21 cellular contexts compared by ENCODE assay signal in the genomic region with DNA sequence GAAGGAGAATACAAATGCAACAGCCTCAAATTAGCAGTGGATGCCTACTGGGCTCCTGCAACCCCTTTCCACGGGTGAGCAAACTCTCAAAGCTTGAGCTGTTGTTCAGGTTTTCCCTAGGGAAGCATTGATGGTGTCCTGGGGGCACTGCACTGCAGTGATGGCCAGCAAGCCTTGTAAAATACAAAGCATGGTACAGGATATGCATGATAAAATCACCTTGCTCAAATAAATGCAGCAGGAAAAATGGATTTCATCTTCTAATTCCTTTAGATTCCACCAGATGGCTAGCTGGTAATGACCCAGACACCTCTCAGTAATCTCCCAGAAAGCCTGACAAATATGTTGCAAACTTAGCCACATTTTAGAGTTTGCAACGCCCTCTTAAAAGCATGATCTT.
"Had no signal": no experiment of that assay in that cellular context is flagged by ENCODE, and none has a peak within 500 bp of the region (broad histone marks: within the 10 kb centered on the region; RNA-seq: fewer than 3 reads in every experiment).

No MANE protein-coding gene starts in this region.

- H3K27ac Mint-ChIP-seq: activated naive CD4-positive, alpha-beta T cell treated with anti-CD3 and anti-CD28 coated beads, Interleukin-2, amount 50 U/mL, for 72 hours; activated T-cell treated with anti-CD3 and anti-CD28 coated beads, Interleukin-2, amount 50 U/mL, for 72 hours; mesothelial cell of epicardium; natural killer cell treated with Interleukin-12 subunit alpha and Interleukin-12 subunit beta and Interleukin-15 and Interleukin-18, amount 100 ng/mL, for 72 hours had no signal

- ATAC-seq: activated naive CD4-positive, alpha-beta T cell treated with anti-CD3 and anti-CD28 coated beads, Interleukin-2, amount 50 U/mL, for 72 hours; activated T-cell treated with anti-CD3 and anti-CD28 coated beads, Interleukin-2, amount 50 U/mL, for 72 hours; left colon; lower lobe of right lung; natural killer cell treated with Interleukin-12 subunit alpha and Interleukin-12 subunit beta and Interleukin-15 and Interleukin-18, amount 100 ng/mL, for 72 hours had no signal

- H3K27me3 Mint-ChIP-seq: natural killer cell treated with Interleukin-12 subunit alpha and Interleukin-12 subunit beta and Interleukin-15 and Interleukin-18, amount 100 ng/mL, for 72 hours had no signal

- H3K4me3 Mint-ChIP-seq: activated T-cell treated with anti-CD3 and anti-CD28 coated beads, Interleukin-2, amount 50 U/mL, for 72 hours; mesothelial cell of epicardium; natural killer cell treated with Interleukin-12 subunit alpha and Interleukin-12 subunit beta and Interleukin-15 and Interleukin-18, amount 100 ng/mL, for 72 hours had no signal

- H3K36me3 Mint-ChIP-seq: mesothelial cell of epicardium; natural killer cell treated with Interleukin-12 subunit alpha and Interleukin-12 subunit beta and Interleukin-15 and Interleukin-18, amount 100 ng/mL, for 72 hours had no signal

- H3K4me1 Mint-ChIP-seq: mesothelial cell of epicardium had no signal

- H3K27ac ChIP-seq: adrenal gland, breast epithelium, coronary artery, lower lobe of right lung, tibial artery had no signal

- DNase-seq: activated CD4-positive, alpha-beta T cell treated with anti-CD3 and anti-CD28 coated beads, Interleukin-2, amount 50 U/mL, for 1 hour; activated CD4-positive, CD25-positive, alpha-beta regulatory T cell treated with anti-CD3 and anti-CD28 coated beads, Interleukin-2, amount 50 U/mL, for 72 hours; activated CD8-positive, alpha-beta memory T cell treated with anti-CD3 and anti-CD28 coated beads, Interleukin-2, amount 50 U/mL, for 48 hours; activated gamma-delta T cell; activated T-cell treated with anti-CD3 and anti-CD28 coated beads, Interleukin-2, amount 50 U/mL, for 72 hours; adrenal gland; hypothalamus; islet precursor cell; left colon; lower lobe of right lung; nucleus accumbens; retina; stimulated activated CD8-positive, alpha-beta memory T cell treated with anti-CD3 and anti-CD28 coated beads, Interleukin-4, amount 100 ng/mL, for 48 hours; stimulated activated naive CD4-positive, alpha-beta T cell; T1000; tibial artery had no signal
